8 cellular contexts compared by ENCODE assay signal in genomic region chr2:192718340-192718739, GRCh38.
"Had no signal": no experiment of that assay in that cellular context is flagged by ENCODE, and none has a peak within 500 bp of the region (broad histone marks: within the 10 kb centered on the region; RNA-seq: fewer than 3 reads in every experiment).

No MANE protein-coding gene starts in this region.

- H3K36me3 ChIP-seq: HAP-1 had no signal

- H3K9me3 ChIP-seq: HAP-1 had no signal

- H3K27ac ChIP-seq: HL-60 had no signal

- H3K4me3 ChIP-seq: HAP-1 had no signal

- ATAC-seq: HCT116 had no signal

- DNase-seq: GOT3, H7, HFFc6, IMR-90, KBM-7 had no signal
